Comparison of ENCODE assay signal across 4 cellular contexts in genomic region chr21:24205317-24205716, GRCh38.
"Had no signal": no experiment of that assay in that cellular context is flagged by ENCODE, and none has a peak within 500 bp of the region (broad histone marks: within the 10 kb centered on the region; RNA-seq: fewer than 3 reads in every experiment).

No MANE protein-coding gene starts in this region.

- H3K36me3 Mint-ChIP-seq: IgD-negative memory B cell had no signal

- H3K4me3 Mint-ChIP-seq: GM23338, H9, IgD-negative memory B cell had no signal

- H3K4me2 ChIP-seq: GM23338 had no signal

- H3K4me3 ChIP-seq: GM23338 had no signal

- H3K27ac Mint-ChIP-seq: GM23338, H9, IgD-negative memory B cell had no signal

- DNase-seq: H9, HCEC 1CT had no signal

- H3K4me1 Mint-ChIP-seq: GM23338, H9, IgD-negative memory B cell had no signal

- H2AFZ ChIP-seq: GM23338 had no signal

- H3K27me3 Mint-ChIP-seq: IgD-negative memory B cell had no signal
